1 cellular context compared by ENCODE assay signal in genomic region chr10:49418328-49418727, GRCh38.
TF ChIP-seq lines count a peak whose summit lies in the region.

No MANE protein-coding gene starts in this region.

TF ChIP-seq in HCT116, 20 proteins besides CTCF, POLR2A, EP300 and RAD21 (continued from another document):
- TF ChIP-seq, protein P1, sequence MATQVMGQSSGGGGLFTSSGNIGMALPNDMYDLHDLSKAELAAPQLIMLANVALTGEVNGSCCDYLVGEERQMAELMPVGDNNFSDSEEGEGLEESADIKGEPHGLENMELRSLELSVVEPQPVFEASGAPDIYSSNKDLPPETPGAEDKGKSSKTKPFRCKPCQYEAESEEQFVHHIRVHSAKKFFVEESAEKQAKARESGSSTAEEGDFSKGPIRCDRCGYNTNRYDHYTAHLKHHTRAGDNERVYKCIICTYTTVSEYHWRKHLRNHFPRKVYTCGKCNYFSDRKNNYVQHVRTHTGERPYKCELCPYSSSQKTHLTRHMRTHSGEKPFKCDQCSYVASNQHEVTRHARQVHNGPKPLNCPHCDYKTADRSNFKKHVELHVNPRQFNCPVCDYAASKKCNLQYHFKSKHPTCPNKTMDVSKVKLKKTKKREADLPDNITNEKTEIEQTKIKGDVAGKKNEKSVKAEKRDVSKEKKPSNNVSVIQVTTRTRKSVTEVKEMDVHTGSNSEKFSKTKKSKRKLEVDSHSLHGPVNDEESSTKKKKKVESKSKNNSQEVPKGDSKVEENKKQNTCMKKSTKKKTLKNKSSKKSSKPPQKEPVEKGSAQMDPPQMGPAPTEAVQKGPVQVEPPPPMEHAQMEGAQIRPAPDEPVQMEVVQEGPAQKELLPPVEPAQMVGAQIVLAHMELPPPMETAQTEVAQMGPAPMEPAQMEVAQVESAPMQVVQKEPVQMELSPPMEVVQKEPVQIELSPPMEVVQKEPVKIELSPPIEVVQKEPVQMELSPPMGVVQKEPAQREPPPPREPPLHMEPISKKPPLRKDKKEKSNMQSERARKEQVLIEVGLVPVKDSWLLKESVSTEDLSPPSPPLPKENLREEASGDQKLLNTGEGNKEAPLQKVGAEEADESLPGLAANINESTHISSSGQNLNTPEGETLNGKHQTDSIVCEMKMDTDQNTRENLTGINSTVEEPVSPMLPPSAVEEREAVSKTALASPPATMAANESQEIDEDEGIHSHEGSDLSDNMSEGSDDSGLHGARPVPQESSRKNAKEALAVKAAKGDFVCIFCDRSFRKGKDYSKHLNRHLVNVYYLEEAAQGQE (IDR thresholded peaks at IDR 0.05; ENCODE audit: low read depth) = no peak
- TF ChIP-seq, protein P2, sequence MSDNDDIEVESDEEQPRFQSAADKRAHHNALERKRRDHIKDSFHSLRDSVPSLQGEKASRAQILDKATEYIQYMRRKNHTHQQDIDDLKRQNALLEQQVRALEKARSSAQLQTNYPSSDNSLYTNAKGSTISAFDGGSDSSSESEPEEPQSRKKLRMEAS (IDR thresholded peaks at IDR 0.05) = no peak
- TF ChIP-seq ELF1 (IDR thresholded peaks at IDR 0.05; ENCODE audit: borderline replicate concordance, low read depth) = no peak
- TF ChIP-seq, protein P3, sequence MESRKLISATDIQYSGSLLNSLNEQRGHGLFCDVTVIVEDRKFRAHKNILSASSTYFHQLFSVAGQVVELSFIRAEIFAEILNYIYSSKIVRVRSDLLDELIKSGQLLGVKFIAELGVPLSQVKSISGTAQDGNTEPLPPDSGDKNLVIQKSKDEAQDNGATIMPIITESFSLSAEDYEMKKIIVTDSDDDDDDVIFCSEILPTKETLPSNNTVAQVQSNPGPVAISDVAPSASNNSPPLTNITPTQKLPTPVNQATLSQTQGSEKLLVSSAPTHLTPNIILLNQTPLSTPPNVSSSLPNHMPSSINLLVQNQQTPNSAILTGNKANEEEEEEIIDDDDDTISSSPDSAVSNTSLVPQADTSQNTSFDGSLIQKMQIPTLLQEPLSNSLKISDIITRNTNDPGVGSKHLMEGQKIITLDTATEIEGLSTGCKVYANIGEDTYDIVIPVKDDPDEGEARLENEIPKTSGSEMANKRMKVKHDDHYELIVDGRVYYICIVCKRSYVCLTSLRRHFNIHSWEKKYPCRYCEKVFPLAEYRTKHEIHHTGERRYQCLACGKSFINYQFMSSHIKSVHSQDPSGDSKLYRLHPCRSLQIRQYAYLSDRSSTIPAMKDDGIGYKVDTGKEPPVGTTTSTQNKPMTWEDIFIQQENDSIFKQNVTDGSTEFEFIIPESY (IDR thresholded peaks at IDR 0.05; ENCODE audit: extremely low read depth, insufficient replicate concordance, low read length) = no peak
